Comparison of ENCODE assay signal across 8 cellular contexts in the genomic region with DNA sequence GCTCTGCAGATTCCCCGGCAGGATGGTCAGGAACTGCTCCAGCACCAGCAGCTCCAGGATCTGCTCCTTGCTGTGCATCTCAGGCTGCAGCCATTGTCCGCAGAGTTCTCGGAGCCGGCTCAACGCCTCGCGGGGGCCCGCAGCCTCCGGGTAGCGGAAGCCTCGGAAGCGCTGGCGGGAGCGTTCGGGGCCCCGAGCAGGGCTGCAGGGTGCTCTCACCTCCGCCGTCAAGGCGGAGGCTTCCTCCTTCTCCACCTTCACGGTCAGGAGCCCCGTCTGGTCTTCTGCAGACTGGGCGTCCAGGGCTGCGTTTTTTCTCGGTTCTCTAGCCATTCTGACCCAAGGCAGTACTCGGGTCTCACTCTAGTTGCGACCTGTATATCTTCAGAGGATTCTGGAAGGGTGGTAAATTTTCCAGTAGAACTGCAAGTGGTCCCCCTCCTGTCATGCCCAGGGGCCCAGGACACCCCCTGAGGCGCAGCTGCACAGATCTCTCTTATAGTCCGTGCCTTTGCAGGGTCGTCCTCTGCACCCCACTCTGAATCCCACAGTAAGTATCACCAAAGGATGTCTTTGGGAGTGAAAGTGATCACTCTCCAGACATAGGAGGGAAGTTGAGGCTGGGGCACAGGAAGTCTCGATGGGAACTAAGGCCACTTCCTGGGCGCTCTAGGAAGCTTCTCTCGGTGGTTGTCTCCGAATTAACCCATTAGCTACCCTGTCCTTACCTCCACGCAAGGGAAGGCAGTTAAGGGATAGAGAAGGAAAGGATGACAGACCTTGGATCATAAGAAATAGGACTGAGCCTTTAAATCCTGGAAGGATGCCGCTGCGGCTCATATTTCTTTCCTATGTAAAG. TPM values are rescaled to one million over a fixed set of nuclear protein-coding genes. Genes with fewer than 3 reads are reported as not detected.
DNase-seq lines count a peak whose midpoint lies in the region; ATAC-seq and TF ChIP-seq lines count a peak whose summit lies in the region.

Gene ZKSCAN4 (minus strand): TSS at position 622 of the 859 bp plus-strand sequence. CDS start 289 bp downstream, at position 333.

- H3K27me3 ChIP-seq in RWPE2 (ENCODE audit: insufficient read depth, poor library complexity, severe bottlenecking), result no peaks in the 10 kb centered on the region
- no peaks in the 10 kb centered on the region for H3K27me3 ChIP-seq in neural cell (ENCODE audit: insufficient read depth, low read depth, low read length)

- H3K4me3 ChIP-seq in RWPE2 (ENCODE audit: severe bottlenecking) (peak within 1 kb of the TSS; percentile 68), foreskin fibroblast (ENCODE audit: low read depth in 1 of 2, low read length in 2 of 2) (peak within 1 kb of the TSS; percentile 65 to 85), neural cell (ENCODE audit: low read length) (peak within 1 kb of the TSS; percentile 86)

- H3K36me3 Mint-ChIP-seq in stimulated activated naive CD8-positive, alpha-beta T cell treated with anti-CD3 and anti-CD28 coated beads, Interleukin-15, Interleukin-2, amounts not matched to agents 100 ng/mL and 50 ng/mL, for 24 hours (ENCODE audit: low read depth), result peaks cover 15% of the 10 kb centered on the region

- no peaks in the 10 kb centered on the region for H3F3A ChIP-seq in neural cell (ENCODE audit: insufficient read depth, low read length, poor library complexity, severe bottlenecking)

- no peaks in the 10 kb centered on the region for H3K27me3 Mint-ChIP-seq in stimulated activated naive CD8-positive, alpha-beta T cell treated with anti-CD3 and anti-CD28 coated beads, Interleukin-15, Interleukin-2, amounts not matched to agents 100 ng/mL and 50 ng/mL, for 24 hours

- H3K9ac ChIP-seq in neural cell (ENCODE audit: low read length), result peak within 1 kb of the TSS; percentile 82

- H3K4me1 ChIP-seq in RWPE2 (ENCODE audit: insufficient read depth, poor library complexity, severe bottlenecking), result peaks cover 12% of the 10 kb centered on the region

- H4K20me1 ChIP-seq in neural cell (ENCODE audit: insufficient read depth), result no peaks in the 10 kb centered on the region

- H3K27ac Mint-ChIP-seq in stimulated activated naive CD8-positive, alpha-beta T cell treated with anti-CD3 and anti-CD28 coated beads, Interleukin-15, Interleukin-2, amounts not matched to agents 100 ng/mL and 50 ng/mL, for 24 hours, result peak within 1 kb of the TSS; percentile 96

- ATAC-seq in GM21619 (IDR thresholded peaks at IDR 0.05; ENCODE audit: unreplicated experiment), result peak; percentile 79
- peak; percentile 96 for ATAC-seq in RWPE2 (ENCODE audit: low read depth)

- DNase-seq in DMS114 treated with DMSO at 0.1 percent for 48 hours (lab: John Stamatoyannopoulos, UW; ENCODE audit: unreplicated experiment) (peak; percentile 91), LoVo (ENCODE audit: low spot score) (peak; percentile 79), RWPE2 (ENCODE audit: low spot score) (peak; percentile 64), foreskin fibroblast (peak; percentile 86 to 94)
- DNase-seq in activated T-helper 9 cell treated with anti-CD3 and anti-CD28 coated beads, Interleukin-2, amount 50 U/mL, for 16 hours (ENCODE audit: low read depth), result peak; percentile 57

- peak; percentile 45 for TF ChIP-seq RAD21 in neural cell (conservative IDR thresholded peaks at IDR 0.05)

- H3K4me1 Mint-ChIP-seq in stimulated activated naive CD8-positive, alpha-beta T cell treated with anti-CD3 and anti-CD28 coated beads, Interleukin-15, Interleukin-2, amounts not matched to agents 100 ng/mL and 50 ng/mL, for 24 hours (ENCODE audit: low read depth), result peaks cover 36% of the 10 kb centered on the region

- H3K27ac ChIP-seq in RWPE2 (ENCODE audit: poor library complexity, severe bottlenecking), result peak within 1 kb of the TSS; percentile 25
- peak within 1 kb of the TSS; percentile 75 for H3K27ac ChIP-seq in neural cell (ENCODE audit: low read length)

- no peaks in the 10 kb centered on the region for H3K9me2 ChIP-seq in neural cell (ENCODE audit: insufficient read depth, low read length)

- no peak for TF ChIP-seq EP300 in neural cell (conservative IDR thresholded peaks at IDR 0.05; ENCODE audit: poor library complexity, severe bottlenecking)

- no peaks in the 10 kb centered on the region for H3K9me3 Mint-ChIP-seq in stimulated activated naive CD8-positive, alpha-beta T cell treated with anti-CD3 and anti-CD28 coated beads, Interleukin-15, Interleukin-2, amounts not matched to agents 100 ng/mL and 50 ng/mL, for 24 hours

- H3K36me3 ChIP-seq in RWPE2 (ENCODE audit: low read depth) (peaks cover 25% of the 10 kb centered on the region), neural cell (ENCODE audit: insufficient read depth, low read length) (no peaks in the 10 kb centered on the region)

- peak within 1 kb of the TSS; percentile 98 for H3K4me3 Mint-ChIP-seq in stimulated activated naive CD8-positive, alpha-beta T cell treated with anti-CD3 and anti-CD28 coated beads, Interleukin-15, Interleukin-2, amounts not matched to agents 100 ng/mL and 50 ng/mL, for 24 hours

- peaks cover 13% of the 10 kb centered on the region for H3K79me2 ChIP-seq in neural cell (replicated peaks; ENCODE audit: insufficient read depth, low read length)

- no peaks in the 10 kb centered on the region for H3K9me3 ChIP-seq in RWPE2 (ENCODE audit: severe bottlenecking)
- H3K9me3 ChIP-seq in neural cell (ENCODE audit: low read length), result no peaks in the 10 kb centered on the region

- peak within 1 kb of the TSS; percentile 90 for H3K4me2 ChIP-seq in neural cell (ENCODE audit: low read length)

- H2AFZ ChIP-seq in neural cell (ENCODE audit: low read depth, low read length), result peak within 1 kb of the TSS; percentile 78

- TF ChIP-seq CTCF in RWPE2 (IDR thresholded peaks at IDR 0.05; ENCODE audit: poor library complexity, severe bottlenecking) (no peak), foreskin fibroblast (IDR thresholded peaks at IDR 0.05; ENCODE audit: low read depth, low read length) (no peak), neural cell (IDR thresholded peaks at IDR 0.05; ENCODE audit: poor library complexity, severe bottlenecking) (no peak)

TF ChIP-seq in neural cell, 6 proteins besides CTCF, POLR2A, EP300 and RAD21:
- TF ChIP-seq TAF1 (IDR thresholded peaks at IDR 0.05; ENCODE audit: low read depth) (peak; percentile 36), EZH2 (IDR thresholded peaks at IDR 0.05; ENCODE audit: borderline replicate concordance, insufficient read depth, low read length, poor library complexity, severe bottlenecking) (no peak), POLR2AphosphoS5 (IDR thresholded peaks at IDR 0.05) (peak; percentile 82), MXI1 (conservative IDR thresholded peaks at IDR 0.05; ENCODE audit: poor library complexity, severe bottlenecking) (peak; percentile 69), SMC3 (conservative IDR thresholded peaks at IDR 0.05; ENCODE audit: poor library complexity) (peak; percentile 51)
- TF ChIP-seq, protein P1, sequence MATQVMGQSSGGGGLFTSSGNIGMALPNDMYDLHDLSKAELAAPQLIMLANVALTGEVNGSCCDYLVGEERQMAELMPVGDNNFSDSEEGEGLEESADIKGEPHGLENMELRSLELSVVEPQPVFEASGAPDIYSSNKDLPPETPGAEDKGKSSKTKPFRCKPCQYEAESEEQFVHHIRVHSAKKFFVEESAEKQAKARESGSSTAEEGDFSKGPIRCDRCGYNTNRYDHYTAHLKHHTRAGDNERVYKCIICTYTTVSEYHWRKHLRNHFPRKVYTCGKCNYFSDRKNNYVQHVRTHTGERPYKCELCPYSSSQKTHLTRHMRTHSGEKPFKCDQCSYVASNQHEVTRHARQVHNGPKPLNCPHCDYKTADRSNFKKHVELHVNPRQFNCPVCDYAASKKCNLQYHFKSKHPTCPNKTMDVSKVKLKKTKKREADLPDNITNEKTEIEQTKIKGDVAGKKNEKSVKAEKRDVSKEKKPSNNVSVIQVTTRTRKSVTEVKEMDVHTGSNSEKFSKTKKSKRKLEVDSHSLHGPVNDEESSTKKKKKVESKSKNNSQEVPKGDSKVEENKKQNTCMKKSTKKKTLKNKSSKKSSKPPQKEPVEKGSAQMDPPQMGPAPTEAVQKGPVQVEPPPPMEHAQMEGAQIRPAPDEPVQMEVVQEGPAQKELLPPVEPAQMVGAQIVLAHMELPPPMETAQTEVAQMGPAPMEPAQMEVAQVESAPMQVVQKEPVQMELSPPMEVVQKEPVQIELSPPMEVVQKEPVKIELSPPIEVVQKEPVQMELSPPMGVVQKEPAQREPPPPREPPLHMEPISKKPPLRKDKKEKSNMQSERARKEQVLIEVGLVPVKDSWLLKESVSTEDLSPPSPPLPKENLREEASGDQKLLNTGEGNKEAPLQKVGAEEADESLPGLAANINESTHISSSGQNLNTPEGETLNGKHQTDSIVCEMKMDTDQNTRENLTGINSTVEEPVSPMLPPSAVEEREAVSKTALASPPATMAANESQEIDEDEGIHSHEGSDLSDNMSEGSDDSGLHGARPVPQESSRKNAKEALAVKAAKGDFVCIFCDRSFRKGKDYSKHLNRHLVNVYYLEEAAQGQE (IDR thresholded peaks at IDR 0.05; ENCODE audit: borderline replicate concordance), result no peak

RNA-seq across cellular contexts. Expression of gene ZKSCAN4, which starts in this region (rescaled TPM):
- polyA plus RNA-seq in neural cell, result 8.3 and 12.6 TPM in 2 replicates
- polyA minus RNA-seq in neural cell, result 18.0 and 21.4 TPM in 2 replicates

Comparison
In these comparisons a context has a peak if more than half of its experiments do, and no peak if none do; other contexts are left out.
1. Peak in every context shown above with its lines: DNase-seq, ATAC-seq, H3K4me3 ChIP-seq and H3K27ac ChIP-seq.